Comparison of ENCODE assay signal across 12 cellular contexts in genomic region chr7:2639994-2640830, GRCh38. TPM values are rescaled to one million over a fixed set of nuclear protein-coding genes. Genes with fewer than 3 reads are reported as not detected.
A peak's percentile ranks its signal among the peaks of the same experiment; 100 is the strongest.
DNase-seq lines count a peak whose midpoint lies in the region; ATAC-seq, FAIRE-seq and TF ChIP-seq lines count a peak whose summit lies in the region.
"Had no signal": no experiment of that assay in that cellular context is flagged by ENCODE, and none has a peak within 500 bp of the region (broad histone marks: within the 10 kb centered on the region; RNA-seq: fewer than 3 reads in every experiment).

No MANE protein-coding gene starts in this region.

- intact Hi-C loops in HepG2 (cut with micrococcal nuclease; ENCODE audit: unreplicated experiment): no loop called here

- TF ChIP-seq CTCF in brain (conservative IDR thresholded peaks at IDR 0.05) (no peak), HepG2 (CRISPR knock-in tag; IDR thresholded peaks at IDR 0.05) (no peak)

- ATAC-seq in HepG2 (no peak), GM21423 (IDR thresholded peaks at IDR 0.05; ENCODE audit: unreplicated experiment) (no peak), GM21825 (IDR thresholded peaks at IDR 0.05; ENCODE audit: unreplicated experiment) (no peak)
- ATAC-seq in stimulated activated naive B cell treated with anti-CD40 and anti-IgM and Interleukin-4, amounts not matched to agents 10 μg/mL and 1 μg/mL and 100 μg/mL, for 72 hours (replicated peaks): no peak
- ATAC-seq: activated T-cell treated with anti-CD3 and anti-CD28 coated beads, Interleukin-2, amount 50 U/mL, for 72 hours had no signal

- H3K27me3 Mint-ChIP-seq in IgD-negative memory B cell (peaks cover 2% of the 10 kb centered on the region), brain (no peaks in the 10 kb centered on the region)
- H3K27me3 Mint-ChIP-seq in stimulated activated naive B cell treated with anti-CD40 and anti-IgM and Interleukin-4, amounts not matched to agents 10 μg/mL and 1 μg/mL and 100 μg/mL, for 72 hours: no peaks in the 10 kb centered on the region

- no peak for TF ChIP-seq EP300 in HepG2 (IDR thresholded peaks at IDR 0.05; ENCODE audit: low read depth in 2 of 2, low read length in 2 of 2)
- TF ChIP-seq EP300 in HepG2 (CRISPR knock-in tag; IDR thresholded peaks at IDR 0.05; ENCODE audit: borderline replicate concordance): no peak

- no peaks in the 10 kb centered on the region for H3K9me3 ChIP-seq in HepG2 (ENCODE audit: low read length)

- no peak overlapping the region for H2AFZ ChIP-seq in HepG2 (ENCODE audit: low read length)

- H3K4me1 ChIP-seq in HepG2 (ENCODE audit: insufficient read depth, low read length): peaks cover 81% of the 10 kb centered on the region

- H3K27ac Mint-ChIP-seq in IgD-negative memory B cell (peak overlapping the region in 2 of 3 donors; percentile 53 to 96), brain (peak overlapping the region in 4 of 5 experiments; percentile 48 to 95 (median 75))
- peak overlapping the region; percentile 98 for H3K27ac Mint-ChIP-seq in stimulated activated naive B cell treated with anti-CD40 and anti-IgM and Interleukin-4, amounts not matched to agents 10 μg/mL and 1 μg/mL and 100 μg/mL, for 72 hours
- H3K27ac Mint-ChIP-seq: activated T-cell treated with anti-CD3 and anti-CD28 coated beads, Interleukin-2, amount 50 U/mL, for 72 hours had no signal

- CTCF ChIA-PET in HepG2 (lab: Yijun Ruan, JAX; ENCODE audit: low intra/inter-chr PET ratio, low total read pairs): no interaction called here

- no peaks in the 10 kb centered on the region for H3K27me3 ChIP-seq in HepG2 (ENCODE audit: control insufficient read depth in 1 of 2, insufficient read depth in 2 of 2, low read length in 2 of 2)

- H3K9ac ChIP-seq in HepG2 (ENCODE audit: insufficient read depth, low read depth, low read length): no peak overlapping the region

- H3K4me3 Mint-ChIP-seq in IgD-negative memory B cell (peak overlapping the region in 2 of 4 donors; percentile 14 to 74), brain (peak overlapping the region in 2 of 5 experiments; percentile 35 to 73)
- H3K4me3 Mint-ChIP-seq in stimulated activated naive B cell treated with anti-CD40 and anti-IgM and Interleukin-4, amounts not matched to agents 10 μg/mL and 1 μg/mL and 100 μg/mL, for 72 hours: peak overlapping the region; percentile 25 to 74
- H3K4me3 Mint-ChIP-seq: activated T-cell treated with anti-CD3 and anti-CD28 coated beads, Interleukin-2, amount 50 U/mL, for 72 hours had no signal

- DNase-seq in HepG2 (ENCODE audit: low spot score): no peak
- DNase-seq in stimulated activated naive B cell treated with anti-CD40 and anti-IgM and Interleukin-4, amounts not matched to agents 10 μg/mL and 1 μg/mL and 100 μg/mL, for 72 hours: no peak
- no peak for DNase-seq in COLO829 (ENCODE audit: low spot score)
- DNase-seq: activated T-cell treated with anti-CD3 and anti-CD28 coated beads, Interleukin-2, amount 50 U/mL, for 72 hours; kidney glomerular epithelial cell; NCI-H524; stimulated activated CD4-positive, alpha-beta T cell treated with anti-CD3 and anti-CD28 coated beads, Interleukin-15, amount 100 ng/mL, for 24 hours; T1000 had no signal

- peaks cover 39% of the 10 kb centered on the region; the same call in 1 of the 2 replicates for H4K20me1 ChIP-seq in HepG2 (ENCODE audit: insufficient read depth, low read length)

- 92% methylated on average over 23 of the region's 38 CpGs for WGBS in HepG2 (ENCODE audit: low lambda C conversion rate)

- no peak for FAIRE-seq in HepG2 (lab: Jason Lieb, UNC)

- no peak for TF ChIP-seq RAD21 in HepG2 (CRISPR knock-in tag; IDR thresholded peaks at IDR 0.05)

- peak overlapping the region; percentile 79 for H3K27ac ChIP-seq in HepG2 (ENCODE audit: extremely low read length, insufficient read depth, low read length)

- peaks cover 9 to 22% of the 10 kb centered on the region in 2 experiments; a peak in 3 of 5 replicates for H3K36me3 ChIP-seq in HepG2 (replicated peaks in 1 of 2; ENCODE audit: control insufficient read depth in 1 of 2, insufficient read depth in 2 of 2, low read length in 2 of 2)

- H3K79me2 ChIP-seq in HepG2 (ENCODE audit: insufficient read depth, low read length): peaks cover 71% of the 10 kb centered on the region

- POLR2A ChIA-PET in HepG2 (lab: Yijun Ruan, JAX): interaction anchor here (1.9 kb wide), 1 partner anchor 13 kb away, joined by 7 read pairs; no protein-coding TSS in a partner anchor

- TF ChIP-seq POLR2A in HepG2 (IDR thresholded peaks at IDR 0.05; ENCODE audit: insufficient read depth in 1 of 2, low read depth in 2 of 2, low read length in 2 of 2): no peak

- H3K4me3 ChIP-seq in HepG2 (replicated peaks in 1 of 3; ENCODE audit: insufficient read depth in 1 of 3, low read depth in 2 of 3, low read length in 3 of 3): no peak overlapping the region

- H3K36me3 Mint-ChIP-seq in IgD-negative memory B cell: no peaks in the 10 kb centered on the region
- H3K36me3 Mint-ChIP-seq in brain: peaks cover 4% of the 10 kb centered on the region
- peaks cover 17 to 33% of the 10 kb centered on the region in 2 donors for H3K36me3 Mint-ChIP-seq in stimulated activated naive B cell treated with anti-CD40 and anti-IgM and Interleukin-4, amounts not matched to agents 10 μg/mL and 1 μg/mL and 100 μg/mL, for 72 hours

- H3K9me3 Mint-ChIP-seq in IgD-negative memory B cell (no peaks in the 10 kb centered on the region), brain (no peaks in the 10 kb centered on the region)
- no peaks in the 10 kb centered on the region for H3K9me3 Mint-ChIP-seq in stimulated activated naive B cell treated with anti-CD40 and anti-IgM and Interleukin-4, amounts not matched to agents 10 μg/mL and 1 μg/mL and 100 μg/mL, for 72 hours
- H3K9me3 Mint-ChIP-seq: activated T-cell treated with anti-CD3 and anti-CD28 coated beads, Interleukin-2, amount 50 U/mL, for 72 hours had no signal

- no peak overlapping the region for H3K4me2 ChIP-seq in HepG2 (ENCODE audit: low read depth, low read length)

- in situ Hi-C loops in HepG2 (cut with HindIII; ENCODE audit: extremely low pct_ligation_motif_present, low pct_unique_long_range_greater_than_20kb): loop anchor here (10.0 kb wide), 1 partner anchor 75 kb away; no protein-coding TSS in a partner anchor

- peaks cover 11 to 31% (median 22%) of the 10 kb centered on the region in 3 donors for H3K4me1 Mint-ChIP-seq in IgD-negative memory B cell
- peaks cover 78% of the 10 kb centered on the region for H3K4me1 Mint-ChIP-seq in brain
- peaks cover 58 to 88% of the 10 kb centered on the region in 2 donors for H3K4me1 Mint-ChIP-seq in stimulated activated naive B cell treated with anti-CD40 and anti-IgM and Interleukin-4, amounts not matched to agents 10 μg/mL and 1 μg/mL and 100 μg/mL, for 72 hours

- BruUV-seq in HepG2 (replicated peaks; lab: Mats Ljungman, UMichigan): no TSS peak

RNA-seq across cellular contexts. Expression of gene TTYH3, which starts 8.4 kb away (rescaled TPM):
- polyA plus RNA-seq in IgD-negative memory B cell: 2.0 TPM
- polyA plus RNA-seq in brain (ENCODE audit: insufficient read depth, low read depth, low replicate concordance): 48.7 TPM
- total RNA-seq in HepG2 (2016; rRNA removed; fragmentation: Illumina TruSeq; extraction: Trizol): 21.5 and 26.3 TPM in 2 replicates
- total RNA-seq in HepG2 (2016; cell fraction: cytosol; rRNA removed; fragmentation: Illumina TruSeq; extraction: Trizol; ENCODE audit: low read depth): 11.5 and 11.7 TPM in 2 replicates
- 19.4 and 28.8 TPM in 2 replicates for total RNA-seq in HepG2 (2016; cell fraction: insoluble cytoplasmic fraction; rRNA removed; fragmentation: Illumina TruSeq; extraction: Trizol)
- total RNA-seq in HepG2 (2016; cell fraction: membrane; rRNA removed; fragmentation: Illumina TruSeq; extraction: Trizol): 34.4 and 35.6 TPM in 2 replicates
- total RNA-seq in HepG2 (2016; cell fraction: nucleus; rRNA removed; fragmentation: Illumina TruSeq; extraction: Trizol): 37.1 and 45.0 TPM in 2 replicates
- 50.0 and 80.3 TPM in 2 replicates for polyA plus RNA-seq in HepG2 (2011; rRNA removed)
- polyA plus RNA-seq in HepG2 (2011; cell fraction: cytosol; rRNA removed): 48.3 and 72.3 TPM in 2 replicates
- 227 and 315 TPM in 2 replicates for polyA plus RNA-seq in HepG2 (2011; cell fraction: nucleus; rRNA removed)
- polyA plus RNA-seq in HepG2 (2012): 90.1 and 104 TPM in 2 replicates
- 11.1 and 11.5 TPM in 2 replicates for polyA plus RNA-seq in HepG2 (2016; cell fraction: cytosol; fragmentation: Illumina TruSeq; extraction: Trizol; ENCODE audit: low read depth)
- polyA plus RNA-seq in HepG2 (2016; cell fraction: insoluble cytoplasmic fraction; fragmentation: Illumina TruSeq; extraction: Trizol; ENCODE audit: low read depth): 52.7 and 63.6 TPM in 2 replicates
- polyA plus RNA-seq in HepG2 (2016; cell fraction: membrane; fragmentation: Illumina TruSeq; extraction: Trizol; ENCODE audit: low read depth): 49.3 and 52.2 TPM in 2 replicates
- polyA plus RNA-seq in HepG2 (2016; cell fraction: nucleus; fragmentation: Illumina TruSeq; extraction: Trizol; ENCODE audit: insufficient read depth, low read depth): 138 and 141 TPM in 2 replicates
- polyA minus RNA-seq in HepG2 (2011; rRNA and poly(A)+ RNA removed; ENCODE audit: low replicate concordance): 4.5 and 192 TPM in 2 replicates
- 91.4 and 94.8 TPM in 2 replicates for polyA minus RNA-seq in HepG2 (2011; cell fraction: cytosol; rRNA and poly(A)+ RNA removed)
- polyA minus RNA-seq in HepG2 (2011; cell fraction: nucleus; rRNA and poly(A)+ RNA removed): 41.0 and 47.5 TPM in 2 replicates

RNA-seq across cellular contexts. Expression of gene AMZ1, which starts 47.8 kb away (rescaled TPM):
- polyA plus RNA-seq in IgD-negative memory B cell (1.9 TPM), brain (ENCODE audit: insufficient read depth, low read depth, low replicate concordance) (2.4 TPM), HepG2 (2011; rRNA removed) (0.03 TPM in 1 of 2 replicates, not detected in the other)
- total RNA-seq in HepG2 (2016; rRNA removed; fragmentation: Illumina TruSeq; extraction: Trizol): not detected in 2 replicates
- total RNA-seq in HepG2 (2016; cell fraction: cytosol; rRNA removed; fragmentation: Illumina TruSeq; extraction: Trizol; ENCODE audit: low read depth): not detected in 2 replicates
- total RNA-seq in HepG2 (2016; cell fraction: insoluble cytoplasmic fraction; rRNA removed; fragmentation: Illumina TruSeq; extraction: Trizol): not detected in 2 replicates
- total RNA-seq in HepG2 (2016; cell fraction: membrane; rRNA removed; fragmentation: Illumina TruSeq; extraction: Trizol): not detected in 2 replicates
- total RNA-seq in HepG2 (2016; cell fraction: nucleus; rRNA removed; fragmentation: Illumina TruSeq; extraction: Trizol): not detected in 2 replicates
- polyA plus RNA-seq in HepG2 (2011; cell fraction: cytosol; rRNA removed): 0.01 and 0.04 TPM in 2 replicates
- polyA plus RNA-seq in HepG2 (2011; cell fraction: nucleus; rRNA removed): 0.18 and 0.26 TPM in 2 replicates
- 0.05 and 0.07 TPM in 2 replicates for polyA plus RNA-seq in HepG2 (2012)
- polyA plus RNA-seq in HepG2 (2016; cell fraction: cytosol; fragmentation: Illumina TruSeq; extraction: Trizol; ENCODE audit: low read depth): not detected in 2 replicates
- not detected in 2 replicates for polyA plus RNA-seq in HepG2 (2016; cell fraction: insoluble cytoplasmic fraction; fragmentation: Illumina TruSeq; extraction: Trizol; ENCODE audit: low read depth)
- polyA plus RNA-seq in HepG2 (2016; cell fraction: membrane; fragmentation: Illumina TruSeq; extraction: Trizol; ENCODE audit: low read depth): not detected in 2 replicates
- not detected in 2 replicates for polyA plus RNA-seq in HepG2 (2016; cell fraction: nucleus; fragmentation: Illumina TruSeq; extraction: Trizol; ENCODE audit: insufficient read depth, low read depth)
- polyA minus RNA-seq in HepG2 (2011; rRNA and poly(A)+ RNA removed; ENCODE audit: low replicate concordance): 0.30 and 0.84 TPM in 2 replicates
- not detected in 2 replicates for polyA minus RNA-seq in HepG2 (2011; cell fraction: cytosol; rRNA and poly(A)+ RNA removed)
- 0.13 TPM in 1 of 2 replicates, not detected in the other for polyA minus RNA-seq in HepG2 (2011; cell fraction: nucleus; rRNA and poly(A)+ RNA removed)
